ENCODE assay signal across 1 cellular context in the genomic region with DNA sequence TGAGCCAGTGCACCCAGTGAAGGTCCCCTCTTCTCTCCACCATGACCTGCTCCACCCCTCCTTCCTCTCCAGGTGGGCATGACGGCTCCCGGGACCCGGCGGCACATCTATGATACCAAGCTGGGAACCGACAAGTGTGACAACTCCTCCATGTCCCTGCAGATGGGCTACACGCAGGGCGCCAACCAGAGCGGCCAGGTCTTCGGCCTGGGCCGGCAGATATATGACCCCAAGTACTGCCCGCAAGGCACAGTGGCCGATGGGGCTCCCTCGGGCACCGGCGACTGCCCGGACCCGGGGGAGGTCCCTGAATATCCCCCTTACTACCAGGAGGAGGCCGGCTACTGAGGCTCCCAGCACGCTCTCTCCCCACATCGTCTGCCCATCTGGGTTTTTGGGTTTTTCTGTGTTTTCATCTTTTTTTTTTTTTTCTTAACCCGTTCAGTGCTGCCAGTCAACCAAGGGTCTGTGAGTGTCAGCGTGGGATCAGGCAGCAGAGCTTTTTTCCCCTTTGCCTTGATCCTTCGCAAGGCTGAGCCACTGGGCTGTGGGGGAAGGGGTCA.
TF ChIP-seq lines count a peak whose summit lies in the region.

No MANE protein-coding gene starts in this region.

TF ChIP-seq in K562, 482 proteins besides CTCF, POLR2A, EP300 and RAD21 (continued from another document):
- no peak for TF ChIP-seq BRF2 (IDR thresholded peaks at IDR 0.05; ENCODE audit: borderline replicate concordance, insufficient read depth, insufficient read length)
- TF ChIP-seq PKNOX1 (IDR thresholded peaks at IDR 0.05), result peak; percentile 41
- no peak for TF ChIP-seq RCOR1 (IDR thresholded peaks at IDR 0.05; ENCODE audit: borderline replicate concordance in 1 of 2, low read depth in 2 of 2, low read length in 2 of 2)
- no peak for TF ChIP-seq FOXK2 (conservative IDR thresholded peaks at IDR 0.05 in 1 of 2, IDR thresholded peaks at IDR 0.05 in 1 of 2; ENCODE audit: low read depth in 2 of 2)
- TF ChIP-seq SMAD4 (CRISPR knock-in tag; conservative IDR thresholded peaks at IDR 0.05), result 0 out of 2 replicates have a peak, but pooled peaks have one; percentile 26
- no peak for TF ChIP-seq ZNF551 (CRISPR knock-in tag; IDR thresholded peaks at IDR 0.05)
- TF ChIP-seq ZNF140 (CRISPR knock-in tag; IDR thresholded peaks at IDR 0.05), result no peak
- TF ChIP-seq RBM39 (optimal IDR thresholded peaks at IDR 0.05; ENCODE audit: low read depth, low read length), result no peak
- no peak for TF ChIP-seq TEAD1 (CRISPR knock-in tag; IDR thresholded peaks at IDR 0.05)
- TF ChIP-seq POLR2G (IDR thresholded peaks at IDR 0.05; ENCODE audit: low read depth, low read length), result peak; percentile 57; the same call in 1 of the 2 replicates
- no peak for TF ChIP-seq ZNF12 (CRISPR knock-in tag; IDR thresholded peaks at IDR 0.05)
- no peak for TF ChIP-seq PPARD (CRISPR knock-in tag; IDR thresholded peaks at IDR 0.05)
- no peak for TF ChIP-seq ZBTB5 (IDR thresholded peaks at IDR 0.05)
- no peak for TF ChIP-seq HDAC6 (IDR thresholded peaks at IDR 0.05; ENCODE audit: low read depth, low read length)
- TF ChIP-seq ZBTB7A (IDR thresholded peaks at IDR 0.05; ENCODE audit: borderline replicate concordance, control insufficient read depth, low read depth, low read length), result peak; percentile 40; the same call in 1 of the 2 replicates
- TF ChIP-seq NFIX (CRISPR knock-in tag; IDR thresholded peaks at IDR 0.05; ENCODE audit: low read depth), result no peak
- no peak for TF ChIP-seq NFATC3 (IDR thresholded peaks at IDR 0.05)
- TF ChIP-seq SIRT6 (IDR thresholded peaks at IDR 0.05; ENCODE audit: low read depth, low read length), result no peak
- peak; percentile 51; the same call in 1 of the 2 replicates for TF ChIP-seq BCOR (IDR thresholded peaks at IDR 0.05)
- peak; percentile 64; the same call in 1 of the 2 replicates for TF ChIP-seq HLTF (IDR thresholded peaks at IDR 0.05)
- TF ChIP-seq RBM25 (IDR thresholded peaks at IDR 0.05; ENCODE audit: low read depth, low read length, severe bottlenecking), result peak; percentile 75
